Comparison of ENCODE assay signal across 11 cellular contexts in genomic region chr6:158928068-158928467, GRCh38.
"Had no signal": no experiment of that assay in that cellular context is flagged by ENCODE, and none has a peak within 500 bp of the region (broad histone marks: within the 10 kb centered on the region; RNA-seq: fewer than 3 reads in every experiment).

No MANE protein-coding gene starts in this region.

- H3K4me3 Mint-ChIP-seq: GM23338, H9, HFFc6 had no signal

- DNase-seq: H9, HCEC 1CT, HFFc6, Karpas-422, KBM-7 had no signal

- H3K27ac ChIP-seq: HL-60, KMS-11 had no signal

- H3K27ac Mint-ChIP-seq: GM23338, H9, HFFc6 had no signal

- ATAC-seq: GM23338, HepG2 had no signal

- H3K4me2 ChIP-seq: GM23338, KMS-11 had no signal

- FAIRE-seq: H1, H54, HepG2 had no signal

- H3K9ac ChIP-seq: KMS-11 had no signal

- H3K9me3 Mint-ChIP-seq: GM23338, HFFc6 had no signal

- H2AFZ ChIP-seq: GM23338 had no signal

- H3K4me3 ChIP-seq: GM23338 had no signal
